ENCODE assay signal across 30 cellular contexts in the genomic region with DNA sequence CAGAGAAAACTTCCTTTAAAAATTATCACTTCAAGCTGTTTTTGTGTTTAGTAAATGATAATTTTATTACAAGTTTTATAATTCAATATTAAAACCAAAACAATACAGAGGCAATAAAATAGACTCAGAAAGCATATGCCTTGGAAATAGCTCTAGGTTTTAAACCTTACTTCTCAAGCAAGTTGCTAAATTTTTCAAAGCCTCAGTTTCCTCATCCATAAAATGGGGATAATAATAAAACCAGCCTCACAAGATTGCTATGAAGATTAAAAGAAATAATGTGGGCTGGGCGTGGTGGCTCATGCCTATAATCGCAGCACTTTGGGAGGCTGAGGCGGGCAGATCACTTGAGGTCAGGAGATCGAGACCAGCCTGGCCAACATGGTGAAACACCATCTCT.
"Had no signal": no experiment of that assay in that cellular context is flagged by ENCODE, and none has a peak within 500 bp of the region (broad histone marks: within the 10 kb centered on the region; RNA-seq: fewer than 3 reads in every experiment).

No MANE protein-coding gene starts in this region.

- H3K27ac Mint-ChIP-seq: naive thymus-derived CD4-positive, alpha-beta T cell; natural killer cell; neural progenitor cell; progenitor cell of endocrine pancreas; stimulated activated effector memory CD8-positive, alpha-beta T cell treated with anti-CD3 and anti-CD28 coated beads, Interleukin-12 subunit alpha, Interleukin-12 subunit beta, amount 100 ng/mL, for 72 hours; stimulated activated naive B cell treated with anti-CD40 and anti-IgM and Interleukin-4, amounts not matched to agents 10 μg/mL and 1 μg/mL and 100 μg/mL, for 72 hours; stimulated activated naive CD8-positive, alpha-beta T cell treated with anti-CD3 and anti-CD28 coated beads, Interleukin-15, Interleukin-2, amounts not matched to agents 100 ng/mL and 50 ng/mL, for 24 hours had no signal

- H3K79me2 ChIP-seq: parathyroid adenoma had no signal

- H3K4me3 Mint-ChIP-seq: naive thymus-derived CD4-positive, alpha-beta T cell; natural killer cell; nephron; neural progenitor cell; stimulated activated effector memory CD8-positive, alpha-beta T cell treated with anti-CD3 and anti-CD28 coated beads, Interleukin-12 subunit alpha, Interleukin-12 subunit beta, amount 100 ng/mL, for 72 hours; stimulated activated naive B cell treated with anti-CD40 and anti-IgM and Interleukin-4, amounts not matched to agents 10 μg/mL and 1 μg/mL and 100 μg/mL, for 72 hours; stimulated activated naive CD8-positive, alpha-beta T cell treated with anti-CD3 and anti-CD28 coated beads, Interleukin-15, Interleukin-2, amounts not matched to agents 100 ng/mL and 50 ng/mL, for 24 hours had no signal

- ATAC-seq: naive thymus-derived CD4-positive, alpha-beta T cell; natural killer cell; sciatic nerve; stimulated activated effector memory CD8-positive, alpha-beta T cell treated with anti-CD3 and anti-CD28 coated beads, Interleukin-12 subunit alpha, Interleukin-12 subunit beta, amount 100 ng/mL, for 72 hours; stimulated activated naive B cell treated with anti-CD40 and anti-IgM and Interleukin-4, amounts not matched to agents 10 μg/mL and 1 μg/mL and 100 μg/mL, for 72 hours had no signal

- H3K4me3 ChIP-seq: neural progenitor cell, ovary, psoas muscle, skin epidermis, smooth muscle cell, spleen, stomach, thoracic aorta, thyroid gland, tibial nerve, upper lobe of left lung, vagina had no signal

- H3K36me3 ChIP-seq: neural progenitor cell, ovary, thoracic aorta, thyroid gland, vagina had no signal

- H3K9ac ChIP-seq: neural progenitor cell, parathyroid adenoma had no signal

- H3K27me3 ChIP-seq: neural progenitor cell, ovary, spleen, stomach, thyroid gland, tibial nerve, upper lobe of left lung, vagina had no signal

- FAIRE-seq: urothelium cell line had no signal

- H3K27ac ChIP-seq: neural progenitor cell, ovary, parathyroid adenoma, skin epidermis, spleen, stomach, thyroid gland, tibial nerve, upper lobe of left lung, vagina had no signal

- DNase-seq: naive thymus-derived CD4-positive, alpha-beta T cell; natural killer cell; occipital lobe; ovary; posterior cingulate gyrus; psoas muscle; right cardiac atrium; spleen; stimulated activated CD4-positive, alpha-beta T cell treated with anti-CD3 and anti-CD28 coated beads, Interleukin-12 subunit alpha, Interleukin-12 subunit beta, amount 100 ng/mL, for 4 hours; stimulated activated CD4-positive, alpha-beta T cell treated with anti-CD3 and anti-CD28 coated beads, Interleukin-1b, Interleukin-23, amount 100 ng/mL, for 48 hours; stimulated activated CD4-positive, alpha-beta T cell treated with anti-CD3 and anti-CD28 coated beads, Interleukin-4, amount 100 ng/mL, for 1 hour; stimulated activated naive B cell treated with anti-CD40 and anti-IgM and Interleukin-4, amounts not matched to agents 10 μg/mL and 1 μg/mL and 100 μg/mL, for 72 hours; stimulated activated naive CD4-positive, alpha-beta T cell treated with Interleukin-2 at 50 U/mL for 16 hours; stomach; thyroid gland; trophoblast cell; upper lobe of left lung had no signal

- H3K36me3 Mint-ChIP-seq: natural killer cell; stimulated activated effector memory CD8-positive, alpha-beta T cell treated with anti-CD3 and anti-CD28 coated beads, Interleukin-12 subunit alpha, Interleukin-12 subunit beta, amount 100 ng/mL, for 72 hours had no signal

- H3K4me1 ChIP-seq: neural progenitor cell, parathyroid adenoma, thyroid gland had no signal

- H3K4me1 Mint-ChIP-seq: naive thymus-derived CD4-positive, alpha-beta T cell; natural killer cell; stimulated activated effector memory CD8-positive, alpha-beta T cell treated with anti-CD3 and anti-CD28 coated beads, Interleukin-12 subunit alpha, Interleukin-12 subunit beta, amount 100 ng/mL, for 72 hours had no signal

- H3K9me3 ChIP-seq: ovary, psoas muscle, stomach, thoracic aorta, thyroid gland, upper lobe of left lung had no signal

- H3K4me2 ChIP-seq: neural progenitor cell, smooth muscle cell had no signal

- H2AFZ ChIP-seq: parathyroid adenoma had no signal

- H3K9me3 Mint-ChIP-seq: natural killer cell; nephron; neural progenitor cell; stimulated activated naive CD8-positive, alpha-beta T cell treated with anti-CD3 and anti-CD28 coated beads, Interleukin-15, Interleukin-2, amounts not matched to agents 100 ng/mL and 50 ng/mL, for 24 hours had no signal

- H3K27me3 Mint-ChIP-seq: naive thymus-derived CD4-positive, alpha-beta T cell; progenitor cell of endocrine pancreas; stimulated activated naive CD8-positive, alpha-beta T cell treated with anti-CD3 and anti-CD28 coated beads, Interleukin-15, Interleukin-2, amounts not matched to agents 100 ng/mL and 50 ng/mL, for 24 hours had no signal
